In the genomic region with DNA sequence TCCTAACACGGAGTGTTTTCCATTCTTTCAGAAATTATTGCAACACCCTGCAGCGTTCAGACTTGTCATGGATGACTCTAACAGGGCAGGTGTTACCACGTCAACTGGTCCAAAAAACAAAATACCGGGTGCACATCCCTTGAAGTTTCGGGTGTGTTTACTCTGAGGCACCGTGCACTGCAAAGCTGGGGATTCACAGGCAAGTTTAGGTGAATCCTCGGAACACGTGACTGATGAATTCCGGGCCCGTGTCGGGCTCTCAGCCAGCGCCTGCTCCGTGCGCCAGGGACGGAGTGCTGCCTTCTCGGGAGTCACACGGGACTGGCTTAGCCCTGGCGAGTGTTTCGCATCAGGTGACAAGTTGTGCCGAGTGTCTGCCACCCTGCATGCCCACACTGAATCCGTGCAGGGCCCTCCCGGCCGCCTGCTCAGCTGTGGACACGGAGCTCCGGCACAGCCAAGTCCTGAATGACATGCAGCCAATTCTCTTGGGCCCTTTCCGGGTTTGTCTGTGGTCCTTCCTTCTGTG, we compare ENCODE assay signal across 20 cellular contexts.
DNase-seq lines count a peak whose midpoint lies in the region; ATAC-seq, FAIRE-seq and TF ChIP-seq lines count a peak whose summit lies in the region.
"Had no signal": no experiment of that assay in that cellular context is flagged by ENCODE, and none has a peak within 500 bp of the region (broad histone marks: within the 10 kb centered on the region; RNA-seq: fewer than 3 reads in every experiment).

No MANE protein-coding gene starts in this region.

- H3K9me3 ChIP-seq in breast epithelium (no peaks in the 10 kb centered on the region), heart left ventricle (no peaks in the 10 kb centered on the region), sigmoid colon (no peaks in the 10 kb centered on the region)
- H3K9me3 ChIP-seq: tibial artery had no signal

- H3K4me1 ChIP-seq in breast epithelium (no peaks in the 10 kb centered on the region), heart left ventricle (peaks cover 0 to 36% (median 18%) of the 10 kb centered on the region in 12 donors), sigmoid colon (peaks cover 0 to 8% (median 2%) of the 10 kb centered on the region in 4 donors)
- H3K4me1 ChIP-seq: tibial artery had no signal

- TF ChIP-seq CTCF in breast epithelium (IDR thresholded peaks at IDR 0.05) (no peak), heart left ventricle (IDR thresholded peaks at IDR 0.05) (no peak), sigmoid colon (IDR thresholded peaks at IDR 0.05) (no peak)

- TF ChIP-seq POLR2A in breast epithelium (IDR thresholded peaks at IDR 0.05) (no peak), heart left ventricle (IDR thresholded peaks at IDR 0.05) (no peak), sigmoid colon (IDR thresholded peaks at IDR 0.05) (no peak)

- intact Hi-C loops in breast epithelium (cut with DNase I; ENCODE audit: low total_unique reads) (no loop called here), heart left ventricle (cut with DNase I) (loop anchor here in 4 of 10 donors (5.0 to 10.0 kb wide), 5 partner anchors 61 to 146 kb away; a partner anchor contains a TSS), sigmoid colon (cut with DNase I) (no loop called here)

- H3K36me3 ChIP-seq in breast epithelium = no peaks in the 10 kb centered on the region
- no peaks in the 10 kb centered on the region for H3K36me3 ChIP-seq in heart left ventricle
- no peaks in the 10 kb centered on the region for H3K36me3 ChIP-seq in sigmoid colon
- H3K36me3 ChIP-seq: tibial artery had no signal

- DNase-seq in Daoy (ENCODE audit: low read depth) = peak; percentile 29
- DNase-seq in breast epithelium (ENCODE audit: low spot score in 2 of 2) = peak in 1 of 2 donors; percentile 50
- DNase-seq in heart left ventricle = peak; percentile 70 to 90 (median 78)
- DNase-seq in sigmoid colon = peak; percentile 70
- DNase-seq in RCC 7860 (ENCODE audit: low spot score) = no peak
- DNase-seq in kidney glomerular epithelial cell (lab: John Stamatoyannopoulos, UW) = no peak
- no peak for DNase-seq in DMS79 treated with DMSO at 0.1 percent for 48 hours (lab: John Stamatoyannopoulos, UW)
- DNase-seq: activated CD4-positive, alpha-beta T cell treated with anti-CD3 and anti-CD28 coated beads, Interleukin-2, amount 50 U/mL, for 48 hours; activated naive CD4-positive, alpha-beta T cell treated with anti-CD3 and anti-CD28 coated beads for 36 hours; anterior cingulate cortex; CD8-positive, alpha-beta memory T cell; foreskin melanocyte; NCI-H1694 treated with DMSO at 0.1 percent for 48 hours; NCI-H510A treated with DMSO at 0.1 percent for 48 hours; SIG-M5; T-helper 1 cell; tibial artery had no signal

- no peak for TF ChIP-seq EP300 in sigmoid colon (IDR thresholded peaks at IDR 0.05)

- H3K4me3 ChIP-seq in breast epithelium (peak overlapping the region in 2 of 3 donors; percentile 32 to 52), heart left ventricle (peak overlapping the region in 6 of 12 donors; percentile 5 to 21 (median 14)), sigmoid colon (peak overlapping the region in 3 of 4 donors; percentile 3 to 38 (median 20))
- H3K4me3 ChIP-seq: GM23338, smooth muscle cell, tibial artery had no signal

- ATAC-seq in heart left ventricle (peak; percentile 86 to 92 (median 90)), HG02870 (IDR thresholded peaks at IDR 0.05; ENCODE audit: unreplicated experiment) (no peak)
- ATAC-seq: GM23338 had no signal

- WGBS in heart left ventricle, 4 donors = 17 to 33% (median 28%) methylated on average over 13 to 26 of the region's 26 CpGs
- 75 to 82% methylated on average over 26 of the region's 26 CpGs for WGBS in sigmoid colon, 2 donors

- peak overlapping the region; percentile 45 to 68 for H3K27ac ChIP-seq in breast epithelium
- H3K27ac ChIP-seq in heart left ventricle = peak overlapping the region in 10 of 12 donors; percentile 23 to 93 (median 60)
- peak overlapping the region in 2 of 4 donors; percentile 8 to 52 for H3K27ac ChIP-seq in sigmoid colon
- H3K27ac ChIP-seq: tibial artery had no signal

- no peak for FAIRE-seq in RCC 7860 (lab: Jason Lieb, UNC)

- H3K27me3 ChIP-seq in breast epithelium (no peaks in the 10 kb centered on the region), heart left ventricle (peaks cover 0 to 3% (median 0%) of the 10 kb centered on the region in 9 donors), sigmoid colon (no peaks in the 10 kb centered on the region)

Comparison
In these comparisons a context has a peak if more than half of its experiments do, and no peak if none do; other contexts are left out.
1. DNase-seq: peak in Daoy (single experiment), heart left ventricle (5 of 5) and sigmoid colon (single experiment); none in RCC 7860 (single experiment), kidney glomerular epithelial cell (single experiment) and DMS79 treated with DMSO at 0.1 percent for 48 hours (single experiment).